1 cellular context compared by ENCODE assay signal in the genomic region with DNA sequence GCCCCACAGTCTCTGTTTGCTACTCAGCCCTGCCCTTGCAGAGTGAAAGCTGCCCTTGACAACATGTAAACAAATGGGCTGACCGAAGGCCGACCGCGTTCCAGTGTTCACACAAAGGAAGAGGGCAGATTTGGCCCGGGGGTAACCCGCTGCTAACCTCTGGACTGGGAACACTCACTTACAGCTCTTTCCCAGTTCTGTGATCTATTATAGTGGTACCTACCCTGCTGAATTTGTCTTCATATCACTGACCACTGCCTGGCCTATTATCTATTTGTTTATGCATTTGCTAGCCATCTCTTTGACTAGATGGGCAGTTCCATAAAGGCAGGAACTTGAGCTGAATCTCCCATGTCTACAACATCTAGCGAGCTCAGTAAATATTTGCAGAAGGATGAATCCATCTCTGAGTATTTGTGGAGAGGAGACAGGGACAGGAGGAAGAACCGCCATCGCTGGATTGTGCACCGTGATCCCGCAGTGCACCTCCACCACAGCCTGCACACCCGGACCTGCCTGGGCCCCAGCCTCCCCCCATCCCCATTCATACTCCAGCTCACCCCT.
TF ChIP-seq lines count a peak whose summit lies in the region.

No MANE protein-coding gene starts in this region.

TF ChIP-seq in HepG2, 621 proteins besides CTCF, POLR2A, EP300 and RAD21 (continued from another document and continues in another):
- TF ChIP-seq NFRKB (IDR thresholded peaks at IDR 0.05) (no peak), TP53 (CRISPR knock-in tag; conservative IDR thresholded peaks at IDR 0.05) (no peak), ZNF124 (CRISPR knock-in tag; IDR thresholded peaks at IDR 0.05) (no peak), HNRNPH1 (optimal IDR thresholded peaks at IDR 0.05; ENCODE audit: low read depth, low read length) (no peak), ZNF230 (CRISPR knock-in tag; IDR thresholded peaks at IDR 0.05) (no peak), TFDP2 (CRISPR knock-in tag; IDR thresholded peaks at IDR 0.05) (no peak), NFYC (CRISPR knock-in tag; IDR thresholded peaks at IDR 0.05) (no peak), RBFOX2 (IDR thresholded peaks at IDR 0.05; ENCODE audit: low read depth, low read length) (no peak), HES4 (CRISPR knock-in tag; IDR thresholded peaks at IDR 0.05; ENCODE audit: borderline replicate concordance) (no peak), ZNF335 (CRISPR knock-in tag; IDR thresholded peaks at IDR 0.05) (no peak), RARG (CRISPR knock-in tag; IDR thresholded peaks at IDR 0.05; ENCODE audit: low read depth) (no peak), KLF6 (CRISPR knock-in tag; IDR thresholded peaks at IDR 0.05) (no peak), HDAC2 (CRISPR knock-in tag; IDR thresholded peaks at IDR 0.05) (peak; percentile 69), ZNF333 (CRISPR knock-in tag; IDR thresholded peaks at IDR 0.05; ENCODE audit: borderline replicate concordance) (no peak), CCAR2 (optimal IDR thresholded peaks at IDR 0.05; ENCODE audit: low read depth, low read length) (no peak), SP5 (CRISPR knock-in tag; IDR thresholded peaks at IDR 0.05; ENCODE audit: borderline replicate concordance, low read depth) (peak; percentile 30), AKAP8 (CRISPR knock-in tag; IDR thresholded peaks at IDR 0.05) (no peak), ZBTB7A (CRISPR knock-in tag; IDR thresholded peaks at IDR 0.05) (no peak), SP140L (CRISPR knock-in tag; IDR thresholded peaks at IDR 0.05; ENCODE audit: borderline replicate concordance) (peak; percentile 44; the same call in 1 of the 2 replicates), ETS1 (CRISPR knock-in tag; IDR thresholded peaks at IDR 0.05) (no peak), ZNF660 (CRISPR knock-in tag; IDR thresholded peaks at IDR 0.05; ENCODE audit: borderline replicate concordance, low read depth) (no peak), MATR3 (CRISPR knock-in tag; IDR thresholded peaks at IDR 0.05) (no peak), KDM2A (CRISPR knock-in tag; IDR thresholded peaks at IDR 0.05; ENCODE audit: borderline replicate concordance, low read depth) (peak; percentile 52; the same call in 1 of the 2 replicates), ZFP1 (CRISPR knock-in tag; IDR thresholded peaks at IDR 0.05) (no peak; the same call in 1 of the 2 replicates), ZNF773 (CRISPR knock-in tag; IDR thresholded peaks at IDR 0.05; ENCODE audit: borderline replicate concordance) (no peak), FOXC1 (CRISPR knock-in tag; IDR thresholded peaks at IDR 0.05; ENCODE audit: borderline replicate concordance) (no peak), RXRB (CRISPR knock-in tag; IDR thresholded peaks at IDR 0.05; ENCODE audit: borderline replicate concordance) (peak; percentile 23; the same call in 1 of the 2 replicates), ZNF580 (CRISPR knock-in tag; IDR thresholded peaks at IDR 0.05; ENCODE audit: borderline replicate concordance, low read depth) (no peak; the same call in 1 of the 2 replicates), RXRA (CRISPR knock-in tag; IDR thresholded peaks at IDR 0.05) (peak; percentile 25; the same call in 1 of the 2 replicates), NRL (CRISPR knock-in tag; IDR thresholded peaks at IDR 0.05; ENCODE audit: borderline replicate concordance) (no peak), NFE2L1 (CRISPR knock-in tag; IDR thresholded peaks at IDR 0.05; ENCODE audit: borderline replicate concordance) (no peak), YEATS4 (CRISPR knock-in tag; IDR thresholded peaks at IDR 0.05; ENCODE audit: borderline replicate concordance) (no peak; the same call in 1 of the 2 replicates), ZBTB38 (CRISPR knock-in tag; IDR thresholded peaks at IDR 0.05) (no peak), POLR2G (IDR thresholded peaks at IDR 0.05; ENCODE audit: low read depth, low read length) (peak; percentile 60; the same call in 1 of the 2 replicates), NR3C1 (CRISPR knock-in tag; IDR thresholded peaks at IDR 0.05) (no peak), ZHX1 (CRISPR knock-in tag; IDR thresholded peaks at IDR 0.05; ENCODE audit: low read depth) (no peak; the same call in 1 of the 2 replicates)
- TF ChIP-seq, protein P1, sequence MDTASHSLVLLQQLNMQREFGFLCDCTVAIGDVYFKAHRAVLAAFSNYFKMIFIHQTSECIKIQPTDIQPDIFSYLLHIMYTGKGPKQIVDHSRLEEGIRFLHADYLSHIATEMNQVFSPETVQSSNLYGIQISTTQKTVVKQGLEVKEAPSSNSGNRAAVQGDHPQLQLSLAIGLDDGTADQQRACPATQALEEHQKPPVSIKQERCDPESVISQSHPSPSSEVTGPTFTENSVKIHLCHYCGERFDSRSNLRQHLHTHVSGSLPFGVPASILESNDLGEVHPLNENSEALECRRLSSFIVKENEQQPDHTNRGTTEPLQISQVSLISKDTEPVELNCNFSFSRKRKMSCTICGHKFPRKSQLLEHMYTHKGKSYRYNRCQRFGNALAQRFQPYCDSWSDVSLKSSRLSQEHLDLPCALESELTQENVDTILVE (CRISPR knock-in tag; IDR thresholded peaks at IDR 0.05) = no peak
- TF ChIP-seq, protein P2, sequence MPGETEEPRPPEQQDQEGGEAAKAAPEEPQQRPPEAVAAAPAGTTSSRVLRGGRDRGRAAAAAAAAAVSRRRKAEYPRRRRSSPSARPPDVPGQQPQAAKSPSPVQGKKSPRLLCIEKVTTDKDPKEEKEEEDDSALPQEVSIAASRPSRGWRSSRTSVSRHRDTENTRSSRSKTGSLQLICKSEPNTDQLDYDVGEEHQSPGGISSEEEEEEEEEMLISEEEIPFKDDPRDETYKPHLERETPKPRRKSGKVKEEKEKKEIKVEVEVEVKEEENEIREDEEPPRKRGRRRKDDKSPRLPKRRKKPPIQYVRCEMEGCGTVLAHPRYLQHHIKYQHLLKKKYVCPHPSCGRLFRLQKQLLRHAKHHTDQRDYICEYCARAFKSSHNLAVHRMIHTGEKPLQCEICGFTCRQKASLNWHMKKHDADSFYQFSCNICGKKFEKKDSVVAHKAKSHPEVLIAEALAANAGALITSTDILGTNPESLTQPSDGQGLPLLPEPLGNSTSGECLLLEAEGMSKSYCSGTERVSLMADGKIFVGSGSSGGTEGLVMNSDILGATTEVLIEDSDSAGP (CRISPR knock-in tag; IDR thresholded peaks at IDR 0.05; ENCODE audit: borderline replicate concordance) = peak; percentile 71; the same call in 1 of the 2 replicates
- TF ChIP-seq, protein P3, sequence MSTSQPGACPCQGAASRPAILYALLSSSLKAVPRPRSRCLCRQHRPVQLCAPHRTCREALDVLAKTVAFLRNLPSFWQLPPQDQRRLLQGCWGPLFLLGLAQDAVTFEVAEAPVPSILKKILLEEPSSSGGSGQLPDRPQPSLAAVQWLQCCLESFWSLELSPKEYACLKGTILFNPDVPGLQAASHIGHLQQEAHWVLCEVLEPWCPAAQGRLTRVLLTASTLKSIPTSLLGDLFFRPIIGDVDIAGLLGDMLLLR (CRISPR knock-in tag; IDR thresholded peaks at IDR 0.05) = no peak
- TF ChIP-seq, protein P4, sequence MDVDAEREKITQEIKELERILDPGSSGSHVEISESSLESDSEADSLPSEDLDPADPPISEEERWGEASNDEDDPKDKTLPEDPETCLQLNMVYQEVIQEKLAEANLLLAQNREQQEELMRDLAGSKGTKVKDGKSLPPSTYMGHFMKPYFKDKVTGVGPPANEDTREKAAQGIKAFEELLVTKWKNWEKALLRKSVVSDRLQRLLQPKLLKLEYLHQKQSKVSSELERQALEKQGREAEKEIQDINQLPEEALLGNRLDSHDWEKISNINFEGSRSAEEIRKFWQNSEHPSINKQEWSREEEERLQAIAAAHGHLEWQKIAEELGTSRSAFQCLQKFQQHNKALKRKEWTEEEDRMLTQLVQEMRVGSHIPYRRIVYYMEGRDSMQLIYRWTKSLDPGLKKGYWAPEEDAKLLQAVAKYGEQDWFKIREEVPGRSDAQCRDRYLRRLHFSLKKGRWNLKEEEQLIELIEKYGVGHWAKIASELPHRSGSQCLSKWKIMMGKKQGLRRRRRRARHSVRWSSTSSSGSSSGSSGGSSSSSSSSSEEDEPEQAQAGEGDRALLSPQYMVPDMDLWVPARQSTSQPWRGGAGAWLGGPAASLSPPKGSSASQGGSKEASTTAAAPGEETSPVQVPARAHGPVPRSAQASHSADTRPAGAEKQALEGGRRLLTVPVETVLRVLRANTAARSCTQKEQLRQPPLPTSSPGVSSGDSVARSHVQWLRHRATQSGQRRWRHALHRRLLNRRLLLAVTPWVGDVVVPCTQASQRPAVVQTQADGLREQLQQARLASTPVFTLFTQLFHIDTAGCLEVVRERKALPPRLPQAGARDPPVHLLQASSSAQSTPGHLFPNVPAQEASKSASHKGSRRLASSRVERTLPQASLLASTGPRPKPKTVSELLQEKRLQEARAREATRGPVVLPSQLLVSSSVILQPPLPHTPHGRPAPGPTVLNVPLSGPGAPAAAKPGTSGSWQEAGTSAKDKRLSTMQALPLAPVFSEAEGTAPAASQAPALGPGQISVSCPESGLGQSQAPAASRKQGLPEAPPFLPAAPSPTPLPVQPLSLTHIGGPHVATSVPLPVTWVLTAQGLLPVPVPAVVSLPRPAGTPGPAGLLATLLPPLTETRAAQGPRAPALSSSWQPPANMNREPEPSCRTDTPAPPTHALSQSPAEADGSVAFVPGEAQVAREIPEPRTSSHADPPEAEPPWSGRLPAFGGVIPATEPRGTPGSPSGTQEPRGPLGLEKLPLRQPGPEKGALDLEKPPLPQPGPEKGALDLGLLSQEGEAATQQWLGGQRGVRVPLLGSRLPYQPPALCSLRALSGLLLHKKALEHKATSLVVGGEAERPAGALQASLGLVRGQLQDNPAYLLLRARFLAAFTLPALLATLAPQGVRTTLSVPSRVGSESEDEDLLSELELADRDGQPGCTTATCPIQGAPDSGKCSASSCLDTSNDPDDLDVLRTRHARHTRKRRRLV (CRISPR knock-in tag; IDR thresholded peaks at IDR 0.05) = no peak
